In the genomic region with DNA sequence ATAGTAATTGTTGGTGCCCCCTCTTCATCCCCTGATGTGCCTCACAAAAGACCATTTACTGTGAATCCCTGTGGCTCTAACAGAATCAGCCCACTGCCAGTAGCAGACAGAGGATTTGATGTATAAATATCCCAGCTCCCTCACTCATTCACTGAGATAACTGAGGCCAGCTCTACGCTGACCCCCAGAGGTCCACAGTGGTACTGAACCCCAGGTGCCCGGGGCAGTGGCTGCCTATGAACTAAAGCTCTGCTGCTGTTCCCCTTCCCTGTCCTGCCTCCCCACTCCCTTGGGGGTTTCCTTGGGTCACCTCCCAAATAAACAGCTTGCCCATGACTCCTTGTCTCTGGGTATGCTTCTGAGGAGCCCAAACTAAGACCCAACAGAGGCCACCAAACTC, we compare ENCODE assay signal across 9 cellular contexts.
A peak's percentile ranks its signal among the peaks of the same experiment; 100 is the strongest.
DNase-seq lines count a peak whose midpoint lies in the region; ATAC-seq and TF ChIP-seq lines count a peak whose summit lies in the region.
"Had no signal": no experiment of that assay in that cellular context is flagged by ENCODE, and none has a peak within 500 bp of the region (broad histone marks: within the 10 kb centered on the region; RNA-seq: fewer than 3 reads in every experiment).

No MANE protein-coding gene starts in this region.

- no peaks in the 10 kb centered on the region for H4K20me1 ChIP-seq in PC-3 (ENCODE audit: low read length)

- no peaks in the 10 kb centered on the region for H3K36me3 ChIP-seq in PC-3 (ENCODE audit: low read depth, low read length)

- H3K4me3 ChIP-seq in PC-3 (ENCODE audit: low read length): no peak overlapping the region

- DNase-seq in SIG-M5 treated with dmso at 0.1 percent for 504 hours (lab: John Stamatoyannopoulos, UW; ENCODE audit: unreplicated experiment) (peak; percentile 1), SIG-M5 (lab: John Stamatoyannopoulos, UW) (no peak), PC-3 (peak; percentile 53), ecto neural progenitor cell (ENCODE audit: low spot score) (peak; percentile 75), HCEC 1CT (no peak), NCI-H446 (lab: John Stamatoyannopoulos, UW) (no peak)
- peak; percentile 27 for DNase-seq in stimulated activated CD4-positive, alpha-beta T cell treated with anti-CD3 and anti-CD28 coated beads, Interleukin-1b, Interleukin-23, amount 100 ng/mL, for 48 hours

- BruUV-seq in PC-3 (replicated peaks; lab: Mats Ljungman, UMichigan): no TSS peak

- no peaks in the 10 kb centered on the region for H3K9me3 ChIP-seq in PC-3 (ENCODE audit: low read length)

- TF ChIP-seq CTCF in PC-3 (conservative IDR thresholded peaks at IDR 0.05; ENCODE audit: low read depth, low read length): peak; percentile 60

- CTCF ChIA-PET in PC-3 (lab: Charles Lee): interaction anchor here (0.6 to 1.0 kb wide), 4 partner anchors 19 to 189 kb away, joined by 3 to 5 read pairs (median 4); no protein-coding TSS in a partner anchor

- no peaks in the 10 kb centered on the region for H3F3A ChIP-seq in PC-3 (ENCODE audit: low read length, unreplicated experiment)

- no peaks in the 10 kb centered on the region for H3K4me1 ChIP-seq in PC-3 (ENCODE audit: insufficient read depth, low read length)

- no peak overlapping the region for H3K4me2 ChIP-seq in PC-3 (ENCODE audit: low read length)

- no peak overlapping the region for H3K9ac ChIP-seq in PC-3 (ENCODE audit: low read length)

- H3K27me3 ChIP-seq in PC-3 (ENCODE audit: low read length): no peaks in the 10 kb centered on the region

- H2AFZ ChIP-seq in PC-3 (ENCODE audit: low read length): no peak overlapping the region

- intact Hi-C loops in PC-3 (cut with micrococcal nuclease): loop anchor here (1.0 kb wide), 1 partner anchor 311 kb away; no protein-coding TSS in a partner anchor

- no peak overlapping the region for H3K27ac ChIP-seq in PC-3 (ENCODE audit: low read length)
- H3K27ac ChIP-seq: VCaP had no signal

- no peaks in the 10 kb centered on the region for H3K79me2 ChIP-seq in PC-3 (ENCODE audit: low read length)

- POLR2A ChIA-PET in PC-3 (lab: Charles Lee; ENCODE audit: unreplicated experiment): interaction anchor here (0.8 kb wide), 1 partner anchor 25 kb away, joined by 5 read pairs; no protein-coding TSS in a partner anchor

- no peaks in the 10 kb centered on the region for H3K9me2 ChIP-seq in PC-3 (replicated peaks; ENCODE audit: low read length)

- ATAC-seq in PC-3 (peak; percentile 64), HG02588 (IDR thresholded peaks at IDR 0.05; ENCODE audit: unreplicated experiment) (no peak)

Comparison
In these comparisons a context has a peak if more than half of its experiments do, and no peak if none do; other contexts are left out.
1. DNase-seq: peak in SIG-M5 treated with dmso at 0.1 percent for 504 hours (single experiment), PC-3 (single experiment), ecto neural progenitor cell (single experiment) and stimulated activated CD4-positive, alpha-beta T cell treated with anti-CD3 and anti-CD28 coated beads, Interleukin-1b, Interleukin-23, amount 100 ng/mL, for 48 hours (single experiment); none in SIG-M5 (single experiment), HCEC 1CT (single experiment) and NCI-H446 (0 of 2).